8 cellular contexts compared by ENCODE assay signal in genomic region chr11:75562836-75563484, GRCh38. TPM values are rescaled to one million over a fixed set of nuclear protein-coding genes. Genes with fewer than 3 reads are reported as not detected.
DNase-seq lines count a peak whose midpoint lies in the region; ATAC-seq, FAIRE-seq and TF ChIP-seq lines count a peak whose summit lies in the region.

No MANE protein-coding gene starts in this region.

- no peaks in the 10 kb centered on the region for H3K9me3 Mint-ChIP-seq in Calu3 (ENCODE audit: low read depth, unreplicated experiment)

- peaks cover 17% of the 10 kb centered on the region for H3K4me1 Mint-ChIP-seq in Calu3 (ENCODE audit: low read depth, unreplicated experiment)

- peaks cover 43% of the 10 kb centered on the region for H3K79me2 ChIP-seq in K562 (ENCODE audit: control insufficient read depth, insufficient read depth, low read length)

- H3K36me3 ChIP-seq in MG63 (peaks cover 52% of the 10 kb centered on the region), K562 (ENCODE audit: control insufficient read depth, insufficient read depth, low read length) (peaks cover 41% of the 10 kb centered on the region), kidney (ENCODE audit: control insufficient read depth in 1 of 2, insufficient read depth in 2 of 2, low read length in 2 of 2) (peaks cover 8 to 12% of the 10 kb centered on the region in 2 donors)

- TSS peak; percentile 64 for BruUV-seq in Calu3 (replicated peaks; lab: Mats Ljungman, UMichigan)
- BruUV-seq in K562 (replicated peaks; lab: Mats Ljungman, UMichigan): TSS peak; percentile 82

- TF ChIP-seq POLR2A in K562 (conservative IDR thresholded peaks at IDR 0.05): peak; percentile 80

- TF ChIP-seq RAD21 in K562 (CRISPR knock-in tag; conservative IDR thresholded peaks at IDR 0.05 in 1 of 2, IDR thresholded peaks at IDR 0.05 in 1 of 2): no peak

- peak overlapping the region; percentile 88 for H3K4me2 ChIP-seq in K562 (ENCODE audit: insufficient read depth, low read length)

- H3K9ac ChIP-seq in K562 (ENCODE audit: insufficient read depth in 1 of 2, low read depth in 2 of 2, low read length in 2 of 2) (peak overlapping the region; percentile 78 to 94), kidney (ENCODE audit: low read length in 2 of 2) (peak overlapping the region; percentile 91 to 99)

- intact Hi-C loops in Calu3 (cut with micrococcal nuclease; ENCODE audit: unreplicated experiment) (no loop called here), K562 (cut with micrococcal nuclease) (no loop called here), kidney (cut with DNase I) (no loop called here)

- peaks cover 4% of the 10 kb centered on the region for H3K9me1 ChIP-seq in K562 (ENCODE audit: control insufficient read depth, insufficient read depth, low read length)

- CTCF ChIA-PET in Calu3 (lab: Charles Lee): interaction anchor here (1.0 to 1.3 kb wide), 2 partner anchors 11 to 16 kb away, joined by 3 read pairs; no protein-coding TSS in a partner anchor
- CTCF ChIA-PET in K562 (lab: Yijun Ruan, JAX; ENCODE audit: low intra/inter-chr PET ratio): interaction anchor here (0.6 to 0.7 kb wide), 2 partner anchors 21 to 150 kb away, joined by 3 read pairs; no protein-coding TSS in a partner anchor

- H3K27ac Mint-ChIP-seq in Calu3 (ENCODE audit: unreplicated experiment): peak overlapping the region; percentile 62

- WGBS in K562 (ENCODE audit: insufficient coverage, low coverage, missing lambda C conversion rate): under 1% methylated on average over 15 of the region's 16 CpGs

- peak overlapping the region; percentile 94 for H3K4me3 ChIP-seq in MG63
- H3K4me3 ChIP-seq in K562: peak overlapping the region; percentile 64
- peak overlapping the region; percentile 82 to 99 for H3K4me3 ChIP-seq in kidney (ENCODE audit: low read length in 2 of 2)

- peaks cover 41% of the 10 kb centered on the region for H3K36me3 Mint-ChIP-seq in Calu3 (ENCODE audit: insufficient read depth, unreplicated experiment)

- DNase-seq in Calu3 (peak; percentile 19), MG63 (peak; percentile 71), K562 (ENCODE audit: extremely low read depth in 1 of 4, low spot score in 3 of 4) (peak; percentile 60 to 82 (median 64)), kidney (no peak), substantia nigra (lab: John Stamatoyannopoulos, UW) (peak in 1 of 49 donors; percentile 46), COLO668 (lab: John Stamatoyannopoulos, UW; ENCODE audit: unreplicated experiment) (no peak)

- H2AFZ ChIP-seq in K562 (ENCODE audit: low read depth, low read length): peak overlapping the region; percentile 86

- H3K27me3 Mint-ChIP-seq in Calu3 (ENCODE audit: unreplicated experiment): no peaks in the 10 kb centered on the region

- no peaks in the 10 kb centered on the region for H4K20me1 ChIP-seq in K562 (replicated peaks; ENCODE audit: control insufficient read depth, insufficient read depth, low read length)

- H3K27ac ChIP-seq in K562 (ENCODE audit: extremely low read depth, low read depth, low read length) (peak overlapping the region; percentile 77), kidney (ENCODE audit: low read depth in 2 of 2, low read length in 2 of 2) (peak overlapping the region; percentile 100), substantia nigra (ENCODE audit: low read depth, low read length, poor library complexity, severe bottlenecking) (peak overlapping the region; percentile 96)

- ATAC-seq in K562: peak; percentile 17
- no peak for ATAC-seq in HG02571 (IDR thresholded peaks at IDR 0.05; ENCODE audit: unreplicated experiment)
- no peak for ATAC-seq in GM21717 (IDR thresholded peaks at IDR 0.05; ENCODE audit: unreplicated experiment)

- TF ChIP-seq EP300 in K562 (IDR thresholded peaks at IDR 0.05; ENCODE audit: low read length): peak; percentile 7; the same call in 1 of the 2 replicates

- H3K9me3 ChIP-seq in MG63 (no peaks in the 10 kb centered on the region), K562 (replicated peaks; ENCODE audit: control insufficient read depth, insufficient read depth, low read depth, low read length) (no peaks in the 10 kb centered on the region), kidney (ENCODE audit: control insufficient read depth in 1 of 2, low read length in 2 of 2) (no peaks in the 10 kb centered on the region)

- in situ Hi-C loops in K562 (cut with MboI): no loop called here

- TF ChIP-seq CTCF in Calu3 (IDR thresholded peaks at IDR 0.05; ENCODE audit: unreplicated experiment) (no peak), K562 (IDR thresholded peaks at IDR 0.05 in 2 of 3, conservative IDR thresholded peaks at IDR 0.05 in 1 of 3; ENCODE audit: insufficient read depth in 2 of 3, low read depth in 1 of 3, low read length in 3 of 3) (no peak), kidney (IDR thresholded peaks at IDR 0.05; ENCODE audit: borderline replicate concordance, extremely low read depth, insufficient read depth) (no peak)

- H3K4me1 ChIP-seq in K562 (replicated peaks in 1 of 2; ENCODE audit: control insufficient read depth in 2 of 2, insufficient read depth in 2 of 2, low read length in 2 of 2) (peaks cover 51 to 65% of the 10 kb centered on the region in 2 experiments), kidney (ENCODE audit: control insufficient read depth in 1 of 2, insufficient read depth in 1 of 2, low read depth in 1 of 2, low read length in 2 of 2) (peaks cover 49 to 54% of the 10 kb centered on the region in 2 donors)

- no peaks in the 10 kb centered on the region for H3K27me3 ChIP-seq in MG63
- no peaks in the 10 kb centered on the region for H3K27me3 ChIP-seq in K562 (ENCODE audit: control insufficient read depth in 2 of 2, insufficient read depth in 2 of 2, low read length in 2 of 2)

- peak; percentile 70 for FAIRE-seq in K562 (lab: Jason Lieb, UNC)
- FAIRE-seq in kidney (lab: Jason Lieb, UNC): no peak

- H3K4me3 Mint-ChIP-seq in Calu3 (ENCODE audit: low read depth, unreplicated experiment): peak overlapping the region; percentile 91

- POLR2A ChIA-PET in K562 (lab: Yijun Ruan, JAX): interaction anchor here (0.6 to 10.5 kb wide), 13 partner anchors 8 to 233 kb away, joined by 3 to 115 read pairs (median 4); no protein-coding TSS in a partner anchor

RNA-seq across cellular contexts. Expression of gene SERPINH1, which starts 0.9 kb away (rescaled TPM):
- 58.8 and 80.0 TPM in 2 replicates for total RNA-seq in Calu3 (2022)
- 1,157 and 1,275 TPM in 2 replicates for total RNA-seq in MG63 (2014; rRNA removed; shearing (Covaris generic); ENCODE audit: low replicate concordance)
- total RNA-seq in K562 (2011; cell fraction: chromatin; rRNA removed; ENCODE audit: low replicate concordance): 53.1 and 136 TPM in 2 replicates
- total RNA-seq in K562 (2011; cell fraction: nucleolus; rRNA removed): 186 and 237 TPM in 2 replicates
- total RNA-seq in K562 (2011; cell fraction: nucleoplasm; rRNA removed): 128 and 144 TPM in 2 replicates
- 67.9 and 85.8 TPM in 2 replicates for total RNA-seq in K562 (2014; rRNA removed)
- 30.3 and 44.1 TPM in 2 replicates for total RNA-seq in K562 (2014; rRNA removed; fragmentation: Illumina TruSeq; extraction: Trizol)
- 78.5 and 87.1 TPM in 2 replicates for total RNA-seq in K562 (2015; rRNA removed; fragmentation: Illumina TruSeq; extraction: Trizol)
- 106 and 115 TPM in 2 replicates for total RNA-seq in K562 (2021)
- polyA plus RNA-seq in K562 (2011; rRNA removed): 45.5 and 123 TPM in 2 replicates
- polyA plus RNA-seq in K562 (2011; cell fraction: cytosol; rRNA removed): 84.3 and 156 TPM in 2 replicates
- 79.5 and 81.7 TPM in 2 replicates for polyA plus RNA-seq in K562 (2011; cell fraction: nucleus; rRNA removed)
- 148 and 286 TPM in 2 replicates for polyA plus RNA-seq in K562 (2012)
- 95.0 and 102 TPM in 2 replicates for polyA plus RNA-seq in K562 (2014; fragmentation: Illumina TruSeq; extraction: Trizol)
- polyA plus RNA-seq in K562 (2014; fragmentation: Nextera tagmentation; extraction: Ambion mirVana): 1 to 10 TPM; 2.8 to 6.8 TPM
- polyA plus RNA-seq in K562 (2014; rRNA removed): 67.8 and 77.9 TPM in 2 replicates
- polyA minus RNA-seq in K562 (2011; rRNA and poly(A)+ RNA removed): 24.5 and 38.2 TPM in 2 replicates
- 53.3 and 105 TPM in 2 replicates for polyA minus RNA-seq in K562 (2011; cell fraction: cytosol; rRNA and poly(A)+ RNA removed)
- 27.3 and 51.1 TPM in 2 replicates for polyA minus RNA-seq in K562 (2011; cell fraction: nucleus; rRNA and poly(A)+ RNA removed)
- total RNA-seq in kidney: 104 TPM
- polyA plus RNA-seq in kidney (ENCODE audit: insufficient read depth, low read depth, low replicate concordance): 81.1 TPM

RNA-seq across cellular contexts. Expression of gene GDPD5, which starts 37.2 kb away (rescaled TPM):
- 7.0 and 7.4 TPM in 2 replicates for total RNA-seq in Calu3 (2022)
- total RNA-seq in MG63 (2014; rRNA removed; shearing (Covaris generic); ENCODE audit: low replicate concordance): 15.2 and 16.2 TPM in 2 replicates
- total RNA-seq in K562 (2011; cell fraction: chromatin; rRNA removed; ENCODE audit: low replicate concordance): 57.8 and 141 TPM in 2 replicates
- total RNA-seq in K562 (2011; cell fraction: nucleolus; rRNA removed): 58.7 and 66.9 TPM in 2 replicates
- 57.6 and 71.8 TPM in 2 replicates for total RNA-seq in K562 (2011; cell fraction: nucleoplasm; rRNA removed)
- 9.8 and 14.2 TPM in 2 replicates for total RNA-seq in K562 (2014; rRNA removed)
- total RNA-seq in K562 (2014; rRNA removed; fragmentation: Illumina TruSeq; extraction: Trizol): 2.8 and 2.9 TPM in 2 replicates
- 6.1 and 6.5 TPM in 2 replicates for total RNA-seq in K562 (2015; rRNA removed; fragmentation: Illumina TruSeq; extraction: Trizol)
- 19.0 and 27.3 TPM in 2 replicates for total RNA-seq in K562 (2021)
- polyA plus RNA-seq in K562 (2011; rRNA removed): 8.0 and 11.8 TPM in 2 replicates
- polyA plus RNA-seq in K562 (2011; cell fraction: cytosol; rRNA removed): 7.2 and 13.1 TPM in 2 replicates
- 47.6 and 80.4 TPM in 2 replicates for polyA plus RNA-seq in K562 (2011; cell fraction: nucleus; rRNA removed)
- polyA plus RNA-seq in K562 (2012): 11.7 and 25.1 TPM in 2 replicates
- polyA plus RNA-seq in K562 (2014; fragmentation: Illumina TruSeq; extraction: Trizol): 8.7 and 11.9 TPM in 2 replicates
- polyA plus RNA-seq in K562 (2014; fragmentation: Nextera tagmentation; extraction: Ambion mirVana): under 1 TPM; 0.32 to 0.41 TPM
- 17.0 and 20.4 TPM in 2 replicates for polyA plus RNA-seq in K562 (2014; rRNA removed)
- polyA minus RNA-seq in K562 (2011; rRNA and poly(A)+ RNA removed): 4.6 and 5.0 TPM in 2 replicates
- 7.2 and 15.1 TPM in 2 replicates for polyA minus RNA-seq in K562 (2011; cell fraction: cytosol; rRNA and poly(A)+ RNA removed)
- 18.5 and 19.8 TPM in 2 replicates for polyA minus RNA-seq in K562 (2011; cell fraction: nucleus; rRNA and poly(A)+ RNA removed)
- 11.4 TPM for total RNA-seq in kidney
- 3.9 TPM for polyA plus RNA-seq in kidney (ENCODE audit: insufficient read depth, low read depth, low replicate concordance)

Comparison
In these comparisons a context has a peak if more than half of its experiments do, and no peak if none do; other contexts are left out.
1. DNase-seq: peak in Calu3 (single experiment), MG63 (single experiment) and K562 (4 of 4); none in kidney (single experiment) and COLO668 (single experiment).
2. Peak in every context shown above with its lines, with median percentiles within 50 percentile points of each other: H3K4me3 ChIP-seq and H3K27ac ChIP-seq.